Comparison of ENCODE assay signal across 15 cellular contexts in the genomic region with DNA sequence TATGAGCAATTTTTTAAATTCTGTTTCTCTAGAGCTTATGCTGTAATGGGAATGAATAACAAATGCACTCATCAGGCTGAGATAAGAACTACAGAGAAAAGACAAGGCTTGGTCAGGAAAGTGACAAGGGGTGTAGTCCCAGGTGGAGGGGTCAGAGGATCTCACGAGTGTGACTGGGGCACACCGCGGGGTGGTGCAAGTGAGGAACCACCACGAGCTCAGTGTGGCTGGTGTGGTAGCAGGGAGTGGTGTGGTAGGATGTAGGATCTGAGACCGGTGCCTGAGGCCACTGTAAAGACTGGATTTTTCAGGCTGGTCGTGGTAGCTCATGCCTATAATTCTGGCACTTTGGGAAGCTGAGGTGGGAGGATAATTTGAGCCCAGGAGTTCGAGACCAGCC. TPM values are rescaled to one million over a fixed set of nuclear protein-coding genes. Genes with fewer than 3 reads are reported as not detected.
DNase-seq lines count a peak whose midpoint lies in the region; ATAC-seq and TF ChIP-seq lines count a peak whose summit lies in the region.
"Had no signal": no experiment of that assay in that cellular context is flagged by ENCODE, and none has a peak within 500 bp of the region (broad histone marks: within the 10 kb centered on the region; RNA-seq: fewer than 3 reads in every experiment).

No MANE protein-coding gene starts in this region.

- H3K27me3 Mint-ChIP-seq in stimulated activated naive CD8-positive, alpha-beta T cell treated with anti-CD3 and anti-CD28 coated beads, Interleukin-15, Interleukin-2, amounts not matched to agents 100 ng/mL and 50 ng/mL, for 24 hours, result no peaks in the 10 kb centered on the region
- no peaks in the 10 kb centered on the region for H3K27me3 Mint-ChIP-seq in activated T-helper 2 cell treated with anti-CD3 and anti-CD28 coated beads, Interferon-gamma antibody, Interleukin-2, Interleukin-4, amounts not matched to agents 10 μg/mL and 5 μg/mL and 100 μg/mL, durations not matched to agents 14 hours and 24 hours and 36 hours (ENCODE audit: low read depth)
- H3K27me3 Mint-ChIP-seq in naive B cell, result no peaks in the 10 kb centered on the region

- DNase-seq in stimulated activated naive CD8-positive, alpha-beta T cell treated with anti-CD3 and anti-CD28 coated beads, Interleukin-15, Interleukin-2, amounts not matched to agents 100 U/mL and 50 U/mL, for 24 hours, result no peak
- no peak for DNase-seq in activated T-helper 2 cell treated with anti-CD3 and anti-CD28 coated beads, Interferon-gamma antibody, Interleukin-2, Interleukin-4, amounts not matched to agents 10 μg/mL and 5 μg/mL and 100 μg/mL, durations not matched to agents 14 hours and 24 hours and 36 hours (ENCODE audit: low spot score)
- DNase-seq in naive B cell, result no peak
- no peak for DNase-seq in coronary artery (ENCODE audit: low spot score)
- DNase-seq: cortex of kidney, NCI-H1694 treated with DMSO at 0.1 percent for 48 hours, NCI-H446 had no signal

- intact Hi-C loops in activated T-helper 2 cell treated with anti-CD3 and anti-CD28 coated beads, Interferon-gamma antibody, Interleukin-2, Interleukin-4, amounts not matched to agents 10 μg/mL and 5 μg/mL and 100 μg/mL, durations not matched to agents 14 hours and 24 hours and 36 hours (cut with micrococcal nuclease), result no loop called here

- no peak for TF ChIP-seq CTCF in coronary artery (IDR thresholded peaks at IDR 0.05)

- no peaks in the 10 kb centered on the region for H3K9me3 Mint-ChIP-seq in stimulated activated naive CD8-positive, alpha-beta T cell treated with anti-CD3 and anti-CD28 coated beads, Interleukin-15, Interleukin-2, amounts not matched to agents 100 ng/mL and 50 ng/mL, for 24 hours
- H3K9me3 Mint-ChIP-seq in activated T-helper 2 cell treated with anti-CD3 and anti-CD28 coated beads, Interferon-gamma antibody, Interleukin-2, Interleukin-4, amounts not matched to agents 10 μg/mL and 5 μg/mL and 100 μg/mL, durations not matched to agents 14 hours and 24 hours and 36 hours, result no peaks in the 10 kb centered on the region
- no peaks in the 10 kb centered on the region for H3K9me3 Mint-ChIP-seq in naive B cell
- H3K9me3 Mint-ChIP-seq: GM23338, WTC11 had no signal

- no peak for ATAC-seq in stimulated activated naive CD8-positive, alpha-beta T cell treated with anti-CD3 and anti-CD28 coated beads, Interleukin-15, Interleukin-2, amounts not matched to agents 100 U/mL and 50 U/mL, for 24 hours
- ATAC-seq in naive B cell (ENCODE audit: low read depth in 2 of 2) (no peak), HG02571 (IDR thresholded peaks at IDR 0.05; ENCODE audit: unreplicated experiment) (no peak), HG02610 (IDR thresholded peaks at IDR 0.05; ENCODE audit: unreplicated experiment) (no peak), GM21447 (IDR thresholded peaks at IDR 0.05; ENCODE audit: unreplicated experiment) (no peak)
- ATAC-seq: GM12878, GM23338, Right ventricle myocardium inferior, WTC11 had no signal

- H3K27ac Mint-ChIP-seq in stimulated activated naive CD8-positive, alpha-beta T cell treated with anti-CD3 and anti-CD28 coated beads, Interleukin-15, Interleukin-2, amounts not matched to agents 100 ng/mL and 50 ng/mL, for 24 hours, result peak overlapping the region; percentile 73
- peak overlapping the region; percentile 72 for H3K27ac Mint-ChIP-seq in activated T-helper 2 cell treated with anti-CD3 and anti-CD28 coated beads, Interferon-gamma antibody, Interleukin-2, Interleukin-4, amounts not matched to agents 10 μg/mL and 5 μg/mL and 100 μg/mL, durations not matched to agents 14 hours and 24 hours and 36 hours
- H3K27ac Mint-ChIP-seq in naive B cell, result peak overlapping the region; percentile 47 to 94 (median 80)
- H3K27ac Mint-ChIP-seq: GM23338, WTC11 had no signal

- H3K36me3 Mint-ChIP-seq in stimulated activated naive CD8-positive, alpha-beta T cell treated with anti-CD3 and anti-CD28 coated beads, Interleukin-15, Interleukin-2, amounts not matched to agents 100 ng/mL and 50 ng/mL, for 24 hours (ENCODE audit: low read depth), result peaks cover 76% of the 10 kb centered on the region
- H3K36me3 Mint-ChIP-seq in activated T-helper 2 cell treated with anti-CD3 and anti-CD28 coated beads, Interferon-gamma antibody, Interleukin-2, Interleukin-4, amounts not matched to agents 10 μg/mL and 5 μg/mL and 100 μg/mL, durations not matched to agents 14 hours and 24 hours and 36 hours (ENCODE audit: low read depth), result peaks cover 78% of the 10 kb centered on the region
- peaks cover 6 to 24% of the 10 kb centered on the region in 2 donors for H3K36me3 Mint-ChIP-seq in naive B cell

- H3K4me3 Mint-ChIP-seq in stimulated activated naive CD8-positive, alpha-beta T cell treated with anti-CD3 and anti-CD28 coated beads, Interleukin-15, Interleukin-2, amounts not matched to agents 100 ng/mL and 50 ng/mL, for 24 hours, result peak overlapping the region; percentile 10
- peak overlapping the region; percentile 17 for H3K4me3 Mint-ChIP-seq in activated T-helper 2 cell treated with anti-CD3 and anti-CD28 coated beads, Interferon-gamma antibody, Interleukin-2, Interleukin-4, amounts not matched to agents 10 μg/mL and 5 μg/mL and 100 μg/mL, durations not matched to agents 14 hours and 24 hours and 36 hours (ENCODE audit: low read depth)
- peak overlapping the region in 7 of 8 donors; percentile 17 to 80 (median 66) for H3K4me3 Mint-ChIP-seq in naive B cell
- H3K4me3 Mint-ChIP-seq: GM23338, WTC11 had no signal

- no peak overlapping the region for H3K4me3 ChIP-seq in coronary artery
- H3K4me3 ChIP-seq: GM12878, GM23338 had no signal

- H3K27ac ChIP-seq in coronary artery, result no peak overlapping the region

- H3K4me1 Mint-ChIP-seq in stimulated activated naive CD8-positive, alpha-beta T cell treated with anti-CD3 and anti-CD28 coated beads, Interleukin-15, Interleukin-2, amounts not matched to agents 100 ng/mL and 50 ng/mL, for 24 hours (ENCODE audit: low read depth), result peaks cover 100% of the 10 kb centered on the region
- H3K4me1 Mint-ChIP-seq in activated T-helper 2 cell treated with anti-CD3 and anti-CD28 coated beads, Interferon-gamma antibody, Interleukin-2, Interleukin-4, amounts not matched to agents 10 μg/mL and 5 μg/mL and 100 μg/mL, durations not matched to agents 14 hours and 24 hours and 36 hours (ENCODE audit: low read depth), result peaks cover 79% of the 10 kb centered on the region
- H3K4me1 Mint-ChIP-seq in naive B cell, result peaks cover 87 to 97% (median 96%) of the 10 kb centered on the region in 3 donors

RNA-seq across cellular contexts. Expression of a gene that starts 9.0 kb away (rescaled TPM):
- 560 and 569 TPM in 2 replicates for total RNA-seq in activated T-helper 2 cell treated with anti-CD3 and anti-CD28 coated beads, Interferon-gamma antibody, Interleukin-2, Interleukin-4, amounts not matched to agents 10 μg/mL and 5 μg/mL and 100 μg/mL, durations not matched to agents 14 hours and 24 hours and 36 hours
- polyA plus RNA-seq in naive B cell (ENCODE audit: low read depth in 6 of 6), result 100 to 1,000 TPM; 183 to 442 (median 326) TPM

Comparison
In these comparisons a context has a peak if more than half of its experiments do, and no peak if none do; other contexts are left out.
1. H3K4me3 Mint-ChIP-seq: peak in every context shown above with its lines; median percentile 66 in naive B cell; 17 in activated T-helper 2 cell treated with anti-CD3 and anti-CD28 coated beads, Interferon-gamma antibody, Interleukin-2, Interleukin-4, amounts not matched to agents 10 μg/mL and 5 μg/mL and 100 μg/mL, durations not matched to agents 14 hours and 24 hours and 36 hours; 10 in stimulated activated naive CD8-positive, alpha-beta T cell treated with anti-CD3 and anti-CD28 coated beads, Interleukin-15, Interleukin-2, amounts not matched to agents 100 ng/mL and 50 ng/mL, for 24 hours.